19 cellular contexts compared by ENCODE assay signal in genomic region chr3:25372167-25372566, GRCh38. TPM values are rescaled to one million over a fixed set of nuclear protein-coding genes. Genes with fewer than 3 reads are reported as not detected.
A peak's percentile ranks its signal among the peaks of the same experiment; 100 is the strongest.
DNase-seq lines count a peak whose midpoint lies in the region; ATAC-seq, FAIRE-seq and TF ChIP-seq lines count a peak whose summit lies in the region.
"Had no signal": no experiment of that assay in that cellular context is flagged by ENCODE, and none has a peak within 500 bp of the region (broad histone marks: within the 10 kb centered on the region; RNA-seq: fewer than 3 reads in every experiment).

No MANE protein-coding gene starts in this region.

- H3K27me3 Mint-ChIP-seq in MCF 10A (ENCODE audit: insufficient read depth, unreplicated experiment) (no peaks in the 10 kb centered on the region), astrocyte (ENCODE audit: low read depth, unreplicated experiment) (no peaks in the 10 kb centered on the region)

- H4K20me1 ChIP-seq in mammary epithelial cell (ENCODE audit: insufficient read depth, low read length) (no peaks in the 10 kb centered on the region), astrocyte (ENCODE audit: insufficient read depth, low read length) (no peaks in the 10 kb centered on the region)
- H4K20me1 ChIP-seq: BLaER1 had no signal

- DNase-seq in MCF 10A (ENCODE audit: unreplicated experiment) (peak; percentile 14), mammary epithelial cell (no peak), astrocyte (ENCODE audit: low read depth) (peak; percentile 37), fibroblast of the aortic adventitia (ENCODE audit: low read depth) (peak; percentile 16), stromal cell of bone marrow (ENCODE audit: low read depth) (peak; percentile 83)
- DNase-seq in stimulated activated CD4-positive, alpha-beta T cell treated with anti-CD3 and anti-CD28 coated beads, Interleukin-4, amount 100 ng/mL, for 1 hour = no peak
- DNase-seq in activated naive CD4-positive, alpha-beta T cell treated with anti-CD3 and anti-CD28 coated beads, Interleukin-2, amount 50 U/mL, for 16 hours = no peak
- DNase-seq: Calu3; CD8-positive, alpha-beta T cell; DMS53; GOT3; NCI-H1105; NCI-H2081; Peyer's patch had no signal

- H3K4me2 ChIP-seq in mammary epithelial cell (ENCODE audit: insufficient read depth, low read depth, low read length) = no peak overlapping the region
- no peak overlapping the region for H3K4me2 ChIP-seq in astrocyte (ENCODE audit: low read length)
- H3K4me2 ChIP-seq: BLaER1 had no signal

- 3% methylated on average over 3 of the region's 3 CpGs for WGBS in mammary epithelial cell (ENCODE audit: low coverage, missing lambda C conversion rate)

- H3K9me3 Mint-ChIP-seq in MCF 10A (ENCODE audit: unreplicated experiment) (no peaks in the 10 kb centered on the region), astrocyte (ENCODE audit: unreplicated experiment) (peaks cover 2% of the 10 kb centered on the region)
- H3K9me3 Mint-ChIP-seq: CD8-positive, alpha-beta T cell had no signal

- H3K36me3 ChIP-seq in mammary epithelial cell (ENCODE audit: insufficient read depth, low read length) (no peaks in the 10 kb centered on the region), astrocyte (ENCODE audit: insufficient read depth, low read length) (no peaks in the 10 kb centered on the region)
- H3K36me3 ChIP-seq: BLaER1, Peyer's patch had no signal

- H3K27me3 ChIP-seq in mammary epithelial cell (ENCODE audit: insufficient read depth, low read length) = no peaks in the 10 kb centered on the region
- H3K27me3 ChIP-seq in astrocyte (ENCODE audit: insufficient read depth, low read length) = no peaks in the 10 kb centered on the region
- H3K27me3 ChIP-seq: BLaER1, Peyer's patch had no signal

- H3K27ac ChIP-seq in mammary epithelial cell (ENCODE audit: insufficient read depth, low read depth, low read length) (no peak overlapping the region), astrocyte (ENCODE audit: low read depth, low read length) (no peak overlapping the region)
- H3K27ac ChIP-seq: 22Rv1, BLaER1, Peyer's patch had no signal

- no peaks in the 10 kb centered on the region for H3K9me3 ChIP-seq in mammary epithelial cell (replicated peaks; ENCODE audit: insufficient read depth, low read length)
- H3K9me3 ChIP-seq in astrocyte (ENCODE audit: insufficient read depth, low read depth, low read length) = no peaks in the 10 kb centered on the region
- H3K9me3 ChIP-seq: BLaER1, Peyer's patch had no signal

- H3K27ac Mint-ChIP-seq in MCF 10A (ENCODE audit: low read depth, unreplicated experiment) = no peak overlapping the region
- no peak overlapping the region for H3K27ac Mint-ChIP-seq in astrocyte (ENCODE audit: unreplicated experiment)
- H3K27ac Mint-ChIP-seq: CD8-positive, alpha-beta T cell had no signal

- no TSS peak for BruUV-seq in MCF 10A (replicated peaks; lab: Mats Ljungman, UMichigan)
- BruUV-seq in mammary epithelial cell (replicated peaks; lab: Mats Ljungman, UMichigan) = no TSS peak

- no peak for FAIRE-seq in astrocyte (lab: Jason Lieb, UNC)

- in situ Hi-C loops in mammary epithelial cell (cut with MboI; ENCODE audit: low sequenced_read_pairs in 2 of 2) = no loop called here

- ATAC-seq in HG03571 (IDR thresholded peaks at IDR 0.05; ENCODE audit: unreplicated experiment) = no peak
- ATAC-seq: CD8-positive, alpha-beta T cell; HCT116; Right ventricle myocardium inferior had no signal

- intact Hi-C loops in MCF 10A (cut with micrococcal nuclease) = no loop called here
- intact Hi-C loops in mammary epithelial cell (cut with micrococcal nuclease) = no loop called here

- TF ChIP-seq CTCF in MCF 10A (IDR thresholded peaks at IDR 0.05; ENCODE audit: unreplicated experiment) = no peak
- TF ChIP-seq CTCF in mammary epithelial cell (conservative IDR thresholded peaks at IDR 0.05 in 1 of 2, IDR thresholded peaks at IDR 0.05 in 1 of 2; ENCODE audit: extremely low read depth in 1 of 2, insufficient read depth in 1 of 2, low read depth in 1 of 2, low read length in 2 of 2) = no peak
- no peak for TF ChIP-seq CTCF in astrocyte (IDR thresholded peaks at IDR 0.05; ENCODE audit: insufficient read depth, low read depth, low read length)
- no peak for TF ChIP-seq CTCF in fibroblast of the aortic adventitia (IDR thresholded peaks at IDR 0.05; ENCODE audit: insufficient read depth, low read length)

- dilution Hi-C loops in mammary epithelial cell (cut with HindIII; ENCODE audit: low sequenced_read_pairs) = no loop called here

- H3K36me3 Mint-ChIP-seq in MCF 10A (ENCODE audit: insufficient read depth, unreplicated experiment) = no peaks in the 10 kb centered on the region
- no peaks in the 10 kb centered on the region for H3K36me3 Mint-ChIP-seq in astrocyte (ENCODE audit: low read depth, unreplicated experiment)
- H3K36me3 Mint-ChIP-seq: CD8-positive, alpha-beta T cell had no signal

- H3K79me2 ChIP-seq in mammary epithelial cell (ENCODE audit: insufficient read depth, low read length) = no peaks in the 10 kb centered on the region
- H3K79me2 ChIP-seq in astrocyte (ENCODE audit: insufficient read depth, low read length) = no peaks in the 10 kb centered on the region

- CTCF ChIA-PET in MCF 10A (lab: Yijun Ruan, JAX) = no interaction called here
- CTCF ChIA-PET in mammary epithelial cell (lab: Charles Lee; ENCODE audit: low non-redundant PET) = no interaction called here

- no peak overlapping the region for H3K4me3 ChIP-seq in mammary epithelial cell (replicated peaks in 1 of 3; ENCODE audit: insufficient read depth in 1 of 3, low read depth in 2 of 3, low read length in 3 of 3)
- no peak overlapping the region for H3K4me3 ChIP-seq in astrocyte (ENCODE audit: insufficient read depth, low read depth, low read length)
- no peak overlapping the region for H3K4me3 ChIP-seq in fibroblast of the aortic adventitia (ENCODE audit: low read depth, low read length)
- H3K4me3 ChIP-seq: BLaER1, Peyer's patch had no signal

- no peak overlapping the region for H3K9ac ChIP-seq in mammary epithelial cell (ENCODE audit: insufficient read depth, low read length)
- H3K9ac ChIP-seq in astrocyte (ENCODE audit: low read length) = no peak overlapping the region
- H3K9ac ChIP-seq: BLaER1 had no signal

- H2AFZ ChIP-seq in mammary epithelial cell (ENCODE audit: low read depth, low read length) (no peak overlapping the region), astrocyte (ENCODE audit: low read depth, low read length) (no peak overlapping the region)

- POLR2A ChIA-PET in MCF 10A (lab: Yijun Ruan, JAX) = no interaction called here

- H3K4me1 ChIP-seq in mammary epithelial cell (ENCODE audit: insufficient read depth, low read length) (no peaks in the 10 kb centered on the region), astrocyte (ENCODE audit: insufficient read depth, low read length) (no peaks in the 10 kb centered on the region)
- H3K4me1 ChIP-seq: BLaER1, Peyer's patch had no signal

- H3K4me3 Mint-ChIP-seq in MCF 10A (ENCODE audit: unreplicated experiment) (no peak overlapping the region), astrocyte (ENCODE audit: unreplicated experiment) (no peak overlapping the region)
- H3K4me3 Mint-ChIP-seq: CD8-positive, alpha-beta T cell had no signal

- no peaks in the 10 kb centered on the region for H3K4me1 Mint-ChIP-seq in MCF 10A (ENCODE audit: insufficient read depth, unreplicated experiment)
- H3K4me1 Mint-ChIP-seq in astrocyte (ENCODE audit: low read depth, unreplicated experiment) = no peaks in the 10 kb centered on the region

RNA-seq across cellular contexts. Expression of gene RARB, which starts 55.9 kb away (rescaled TPM):
- total RNA-seq in MCF 10A (2022) (not detected in 2 replicates), mammary epithelial cell (1 to 10 TPM in 1 of 2 donors, under 1 TPM in 1; 0.59 to 8.2 TPM), astrocyte (0.27 and 0.29 TPM in 2 replicates), fibroblast of the aortic adventitia (ENCODE audit: low replicate concordance) (3.1 and 4.2 TPM in 2 replicates)
- 0.08 TPM for polyA plus RNA-seq in mammary epithelial cell
- polyA minus RNA-seq in mammary epithelial cell = 9.0 TPM
- total RNA-seq: CD8-positive, alpha-beta T cell had no signal

Comparison
In these comparisons a context has a peak if more than half of its experiments do, and no peak if none do; other contexts are left out.
1. DNase-seq: peak in MCF 10A (single experiment), astrocyte (single experiment), fibroblast of the aortic adventitia (single experiment) and stromal cell of bone marrow (single experiment); none in mammary epithelial cell (single experiment), stimulated activated CD4-positive, alpha-beta T cell treated with anti-CD3 and anti-CD28 coated beads, Interleukin-4, amount 100 ng/mL, for 1 hour (single experiment) and activated naive CD4-positive, alpha-beta T cell treated with anti-CD3 and anti-CD28 coated beads, Interleukin-2, amount 50 U/mL, for 16 hours (single experiment).